Comparison of ENCODE assay signal across 8 cellular contexts in genomic region chr16:11297492-11298142, GRCh38. TPM values are rescaled to one million over a fixed set of nuclear protein-coding genes. Genes with fewer than 3 reads are reported as not detected.
DNase-seq lines count a peak whose midpoint lies in the region; ATAC-seq and TF ChIP-seq lines count a peak whose summit lies in the region.

No MANE protein-coding gene starts in this region.

- peaks cover 13% of the 10 kb centered on the region in 2 donors for H3K4me1 ChIP-seq in duodenal mucosa (ENCODE audit: control insufficient read depth in 1 of 2, insufficient read depth in 2 of 2, low read length in 2 of 2)

- H3K27me3 ChIP-seq in duodenal mucosa (ENCODE audit: control insufficient read depth in 1 of 2, insufficient read depth in 2 of 2, low read length in 2 of 2): peaks cover 0 to 5% of the 10 kb centered on the region in 2 donors

- H3K27ac Mint-ChIP-seq in mesothelial cell of epicardium: peak overlapping the region; percentile 82

- peak overlapping the region; percentile 13 to 32 for H3K9ac ChIP-seq in duodenal mucosa (ENCODE audit: low read depth in 1 of 2, low read length in 2 of 2)

- DNase-seq in NK-92 treated with Interleukin-12 subunit alpha and Interleukin-12 subunit beta, amount 100 ng/mL, for 24 hours (lab: John Stamatoyannopoulos, UW): peak; percentile 26
- DNase-seq in NK-92 (lab: John Stamatoyannopoulos, UW; ENCODE audit: unreplicated experiment): no peak
- peak; percentile 77 for DNase-seq in NCI-H2196 treated with DMSO at 0.1 percent for 48 hours (lab: John Stamatoyannopoulos, UW; ENCODE audit: unreplicated experiment)
- DNase-seq in activated CD4-positive, alpha-beta T cell treated with anti-CD3 and anti-CD28 coated beads, Interleukin-2, amount 50 U/mL, for 1 hour: peak; percentile 55
- DNase-seq in mesothelial cell of epicardium (ENCODE audit: low spot score in 2 of 2, unreplicated experiment in 2 of 2): peak in 1 of 2 experiments; percentile 50
- DNase-seq in stimulated activated CD8-positive, alpha-beta memory T cell treated with anti-CD3 and anti-CD28 coated beads, Interleukin-4, amount 100 ng/mL, for 1 hour (ENCODE audit: low read depth in 2 of 2, low spot score in 1 of 2): peak; percentile 21 to 57

- H3K27me3 Mint-ChIP-seq in mesothelial cell of epicardium (ENCODE audit: low read depth): no peaks in the 10 kb centered on the region

- H3K36me3 ChIP-seq in duodenal mucosa (ENCODE audit: control insufficient read depth in 1 of 2, insufficient read depth in 2 of 2, low read length in 2 of 2): no peaks in the 10 kb centered on the region

- peak; percentile 79 for ATAC-seq in HG02885 (IDR thresholded peaks at IDR 0.05; ENCODE audit: poor library complexity, unreplicated experiment)

- H3K4me1 Mint-ChIP-seq in mesothelial cell of epicardium: peaks cover 32% of the 10 kb centered on the region

- TF ChIP-seq CTCF in mesothelial cell of epicardium (IDR thresholded peaks at IDR 0.05; ENCODE audit: unreplicated experiment): no peak

- peak overlapping the region; percentile 53 to 65 for H3K4me3 ChIP-seq in duodenal mucosa (ENCODE audit: low read depth in 1 of 2, low read length in 2 of 2)

- H3K9me3 Mint-ChIP-seq in mesothelial cell of epicardium: no peaks in the 10 kb centered on the region

- no peaks in the 10 kb centered on the region for H3K36me3 Mint-ChIP-seq in mesothelial cell of epicardium

- H3K9me3 ChIP-seq in duodenal mucosa (ENCODE audit: control insufficient read depth in 1 of 2, low read length in 2 of 2): no peaks in the 10 kb centered on the region

- peak overlapping the region; percentile 7 for H3K4me3 Mint-ChIP-seq in mesothelial cell of epicardium

- H3K27ac ChIP-seq in duodenal mucosa (ENCODE audit: low read depth, low read length): no peak overlapping the region

RNA-seq across cellular contexts. Expression of gene PRM1, which starts 16.5 kb away (rescaled TPM):
- total RNA-seq in mesothelial cell of epicardium: not detected in 3 replicates

RNA-seq across cellular contexts. Expression of gene PRM2, which starts 21.3 kb away (rescaled TPM):
- total RNA-seq in mesothelial cell of epicardium: not detected in 3 replicates

RNA-seq across cellular contexts. Expression of gene PRM3, which starts 24.2 kb away (rescaled TPM):
- total RNA-seq in mesothelial cell of epicardium: not detected in 3 replicates

RNA-seq across cellular contexts. Expression of gene TNP2, which starts 28.5 kb away (rescaled TPM):
- total RNA-seq in mesothelial cell of epicardium: not detected in 3 replicates

RNA-seq across cellular contexts. Expression of gene SOCS1, which starts 41.6 kb away (rescaled TPM):
- 11.2 to 12.3 TPM (median 11.7 TPM) in 3 replicates for total RNA-seq in mesothelial cell of epicardium
